Comparison of ENCODE assay signal across 24 cellular contexts in genomic region chr10:97517096-97517750, GRCh38. TPM values are rescaled to one million over a fixed set of nuclear protein-coding genes. Genes with fewer than 3 reads are reported as not detected.
DNase-seq lines count a peak whose midpoint lies in the region; ATAC-seq, FAIRE-seq and TF ChIP-seq lines count a peak whose summit lies in the region.
"Had no signal": no experiment of that assay in that cellular context is flagged by ENCODE, and none has a peak within 500 bp of the region (broad histone marks: within the 10 kb centered on the region; RNA-seq: fewer than 3 reads in every experiment).

No MANE protein-coding gene starts in this region.

- intact Hi-C loops in Panc1 (cut with micrococcal nuclease; ENCODE audit: unreplicated experiment) = no loop called here
- intact Hi-C loops in endothelial cell of umbilical vein (cut with micrococcal nuclease) = no loop called here

- no peak for FAIRE-seq in endothelial cell of umbilical vein (lab: Jason Lieb, UNC)
- FAIRE-seq: GM12892 had no signal

- H2AK5ac ChIP-seq in H9 (ENCODE audit: insufficient read length, low read length) (no peak overlapping the region), trophoblast cell (ENCODE audit: low read length) (peak overlapping the region; percentile 2)

- no peak overlapping the region for H2BK20ac ChIP-seq in H9 (ENCODE audit: low read depth, low read length, poor library complexity, severe bottlenecking)

- no peaks in the 10 kb centered on the region; a peak in 1 of 7 replicates for H3K36me3 Mint-ChIP-seq in H9 (ENCODE audit: insufficient read depth in 1 of 3, low read depth in 3 of 3)
- H3K36me3 Mint-ChIP-seq: activated naive CD8-positive, alpha-beta T cell treated with anti-CD3 and anti-CD28 coated beads, Interleukin-2, amount 10 ng/mL, durations not matched to agents 7 days and 5 days; CD8-positive, alpha-beta memory T cell; natural killer cell treated with Interleukin-12 subunit alpha and Interleukin-12 subunit beta and Interleukin-15 and Interleukin-18, amount 100 ng/mL, for 72 hours had no signal

- H3K14ac ChIP-seq in H9 (ENCODE audit: insufficient read depth, low read length) = no peak overlapping the region; the same call in 1 of the 2 replicates
- H3K14ac ChIP-seq in trophoblast cell (ENCODE audit: low read length) = no peak overlapping the region

- H3K56ac ChIP-seq in H9 (ENCODE audit: insufficient read length, low read depth, low read length) = no peak overlapping the region

- no peaks in the 10 kb centered on the region for H3K9me3 Mint-ChIP-seq in H9
- H3K9me3 Mint-ChIP-seq: activated CD4-positive, alpha-beta T cell treated with anti-CD3 and anti-CD28 coated beads, Interleukin-2, amount 10 ng/mL, durations not matched to agents 24 days and 14 days; activated naive CD8-positive, alpha-beta T cell treated with anti-CD3 and anti-CD28 coated beads, Interleukin-2, amount 10 ng/mL, durations not matched to agents 7 days and 5 days; activated T-helper 2 cell treated with anti-CD3 and anti-CD28 coated beads, Interferon-gamma antibody, Interleukin-2, Interleukin-4, amounts not matched to agents 10 μg/mL and 5 μg/mL and 100 μg/mL, durations not matched to agents 14 hours and 24 hours and 36 hours; CD8-positive, alpha-beta memory T cell; natural killer cell treated with Interleukin-12 subunit alpha and Interleukin-12 subunit beta and Interleukin-15 and Interleukin-18, amount 100 ng/mL, for 72 hours had no signal

- H3K23ac ChIP-seq in H9 (ENCODE audit: insufficient read length, low read depth, low read length) (no peak overlapping the region), trophoblast cell (ENCODE audit: low read length) (no peak overlapping the region)

- no peak overlapping the region for H3K4me3 Mint-ChIP-seq in H9
- H3K4me3 Mint-ChIP-seq: activated CD4-positive, alpha-beta T cell treated with anti-CD3 and anti-CD28 coated beads, Interleukin-2, amount 10 ng/mL, durations not matched to agents 24 days and 14 days; activated naive CD8-positive, alpha-beta T cell treated with anti-CD3 and anti-CD28 coated beads, Interleukin-2, amount 10 ng/mL, durations not matched to agents 7 days and 5 days; natural killer cell treated with Interleukin-12 subunit alpha and Interleukin-12 subunit beta and Interleukin-15 and Interleukin-18, amount 100 ng/mL, for 72 hours had no signal

- POLR2A ChIA-PET in Panc1 (lab: Charles Lee) (no interaction called here), endothelial cell of umbilical vein (lab: Charles Lee) (no interaction called here)

- H2BK120ac ChIP-seq in H9 (ENCODE audit: low read depth, low read length, poor library complexity, severe bottlenecking) (no peak overlapping the region), trophoblast cell (ENCODE audit: insufficient read depth, low read length, poor library complexity) (no peak overlapping the region)

- H2AFZ ChIP-seq in H9 (ENCODE audit: low read length) (no peak overlapping the region), endothelial cell of umbilical vein (ENCODE audit: low read depth, low read length) (no peak overlapping the region), trophoblast cell (ENCODE audit: insufficient read depth, low read length, poor library complexity) (no peak overlapping the region)

- H3T11ph ChIP-seq in H9 (ENCODE audit: low read length) = no peak overlapping the region

- no peaks in the 10 kb centered on the region for H4K20me1 ChIP-seq in H9 (ENCODE audit: control insufficient read depth, insufficient read depth, insufficient read length)
- no peaks in the 10 kb centered on the region for H4K20me1 ChIP-seq in endothelial cell of umbilical vein (replicated peaks; ENCODE audit: control insufficient read depth, extremely low read depth, insufficient read depth, low read length)

- H2BK15ac ChIP-seq in H9 (ENCODE audit: low read depth, low read length) = no peak overlapping the region

- no peaks in the 10 kb centered on the region for H3K9me3 ChIP-seq in H9 (ENCODE audit: control insufficient read depth, low read depth, low read length)
- no peaks in the 10 kb centered on the region for H3K9me3 ChIP-seq in Panc1 (ENCODE audit: control insufficient read depth, insufficient read depth, low read depth, low read length)
- H3K9me3 ChIP-seq in endothelial cell of umbilical vein (replicated peaks; ENCODE audit: control insufficient read depth, insufficient read depth, low read length) = no peaks in the 10 kb centered on the region
- H3K9me3 ChIP-seq in trophoblast cell (ENCODE audit: insufficient read depth, low read depth, low read length) = no peaks in the 10 kb centered on the region
- H3K9me3 ChIP-seq: body of pancreas, tibial nerve had no signal

- TF ChIP-seq POLR2A in endothelial cell of umbilical vein (IDR thresholded peaks at IDR 0.05; ENCODE audit: low read depth, low read length) = no peak

- in situ Hi-C loops in Panc1 (cut with HindIII; ENCODE audit: low pct_unique_long_range_greater_than_20kb, low sequenced_read_pairs) = no loop called here

- H4K91ac ChIP-seq in H9 (ENCODE audit: insufficient read length, low read depth, low read length) (no peak overlapping the region), trophoblast cell (ENCODE audit: low read depth, low read length) (no peak overlapping the region)

- no peak for DNase-seq in H9
- DNase-seq in Panc1 (ENCODE audit: low read depth, low spot score) = no peak
- DNase-seq in endothelial cell of umbilical vein (ENCODE audit: low read depth, low spot score) = no peak
- DNase-seq in trophoblast cell = no peak
- DNase-seq in NCI-H128 (lab: John Stamatoyannopoulos, UW; ENCODE audit: unreplicated experiment) = no peak
- no peak for DNase-seq in activated CD4-positive, CD25-positive, alpha-beta regulatory T cell (lab: John Stamatoyannopoulos, UW)
- DNase-seq in NCI-H526 (lab: John Stamatoyannopoulos, UW) = no peak
- DNase-seq: activated CD4-positive, alpha-beta T cell treated with anti-CD3 and anti-CD28 coated beads, Interleukin-2, amount 10 ng/mL, durations not matched to agents 24 days and 14 days; activated naive CD8-positive, alpha-beta T cell treated with anti-CD3 and anti-CD28 coated beads, Interleukin-2, amount 10 ng/mL, durations not matched to agents 7 days and 5 days; body of pancreas; CD8-positive, alpha-beta memory T cell; cortex of kidney; kidney glomerular epithelial cell; NCI-H2029; NCI-H345; stimulated activated CD4-positive, alpha-beta T cell treated with anti-CD3 and anti-CD28 coated beads, Interleukin-1b, Interleukin-23, amount 100 ng/mL, for 48 hours; stimulated activated naive CD4-positive, alpha-beta T cell treated with Interleukin-2 at 50 U/mL for 16 hours had no signal

- no peak overlapping the region for H3K27ac ChIP-seq in H9 (ENCODE audit: insufficient read length, low read depth, low read length)
- peak overlapping the region; percentile 69; the same call in 1 of the 2 replicates for H3K27ac ChIP-seq in Panc1 (ENCODE audit: low read length)
- peak overlapping the region; percentile 56 for H3K27ac ChIP-seq in endothelial cell of umbilical vein (ENCODE audit: insufficient read depth, low read depth, low read length)
- no peak overlapping the region for H3K27ac ChIP-seq in trophoblast cell (ENCODE audit: low read depth, low read length)
- H3K27ac ChIP-seq: body of pancreas, epithelial cell of prostate, KMS-11 had no signal

- H4K8ac ChIP-seq in H9 (replicated peaks; ENCODE audit: insufficient read length, low read depth, low read length) = no peak overlapping the region
- no peak overlapping the region for H4K8ac ChIP-seq in trophoblast cell (ENCODE audit: low read depth, low read length)

- dilution Hi-C loops in endothelial cell of umbilical vein (cut with MboI; ENCODE audit: extremely low pct_ligation_motif_present, low sequenced_read_pairs) = no loop called here

- no peak for TF ChIP-seq CTCF in H9 (conservative IDR thresholded peaks at IDR 0.05)
- TF ChIP-seq CTCF in Panc1 (IDR thresholded peaks at IDR 0.05) = no peak
- TF ChIP-seq CTCF in endothelial cell of umbilical vein (IDR thresholded peaks at IDR 0.05; ENCODE audit: extremely low read depth in 1 of 2, insufficient read depth in 1 of 2, low read depth in 1 of 2, low read length in 2 of 2) = no peak

- H2BK5ac ChIP-seq in H9 (ENCODE audit: insufficient read length, low read length) (no peak overlapping the region), trophoblast cell (ENCODE audit: low read depth, low read length, poor library complexity) (no peak overlapping the region)

- H3K36me3 ChIP-seq in Panc1 (ENCODE audit: control insufficient read depth, insufficient read depth, low read length) = no peaks in the 10 kb centered on the region
- no peaks in the 10 kb centered on the region for H3K36me3 ChIP-seq in endothelial cell of umbilical vein (ENCODE audit: control insufficient read depth in 2 of 2, extremely low read depth in 1 of 2, insufficient read depth in 2 of 2, low read length in 2 of 2)
- no peaks in the 10 kb centered on the region for H3K36me3 ChIP-seq in trophoblast cell (ENCODE audit: control insufficient read depth in 1 of 2, insufficient read depth in 2 of 2, low read length in 2 of 2)
- H3K36me3 ChIP-seq: tibial nerve had no signal

- H3K9me1 ChIP-seq in endothelial cell of umbilical vein (replicated peaks; ENCODE audit: control insufficient read depth, extremely low read depth, insufficient read depth, low read length) = no peaks in the 10 kb centered on the region

- no peak overlapping the region for H2BK12ac ChIP-seq in H9 (ENCODE audit: insufficient read length, low read depth, low read length)
- H2BK12ac ChIP-seq in trophoblast cell (ENCODE audit: low read length) = no peak overlapping the region

- H3K4ac ChIP-seq in H9 (ENCODE audit: low read depth, low read length) (no peak overlapping the region), trophoblast cell (ENCODE audit: low read depth, low read length) (no peak overlapping the region)

- H3K27ac Mint-ChIP-seq in H9 = peak overlapping the region; percentile 46 to 96 (median 52); a peak in 3 of 7 replicates
- H3K27ac Mint-ChIP-seq: activated CD4-positive, alpha-beta T cell treated with anti-CD3 and anti-CD28 coated beads, Interleukin-2, amount 10 ng/mL, durations not matched to agents 24 days and 14 days; activated naive CD8-positive, alpha-beta T cell treated with anti-CD3 and anti-CD28 coated beads, Interleukin-2, amount 10 ng/mL, durations not matched to agents 7 days and 5 days; activated T-helper 2 cell treated with anti-CD3 and anti-CD28 coated beads, Interferon-gamma antibody, Interleukin-2, Interleukin-4, amounts not matched to agents 10 μg/mL and 5 μg/mL and 100 μg/mL, durations not matched to agents 14 hours and 24 hours and 36 hours; natural killer cell treated with Interleukin-12 subunit alpha and Interleukin-12 subunit beta and Interleukin-15 and Interleukin-18, amount 100 ng/mL, for 72 hours had no signal

- no peak overlapping the region for H3K18ac ChIP-seq in H9 (ENCODE audit: insufficient read length, low read depth, low read length)
- no peak overlapping the region for H3K18ac ChIP-seq in trophoblast cell (ENCODE audit: low read length)

- H3K4me1 ChIP-seq in H9 (ENCODE audit: insufficient read depth, low read length) (peaks cover 8% of the 10 kb centered on the region; the same call in 1 of the 2 replicates), Panc1 (ENCODE audit: control insufficient read depth, insufficient read depth, low read length) (peaks cover 24% of the 10 kb centered on the region), endothelial cell of umbilical vein (ENCODE audit: control insufficient read depth, extremely low read depth, insufficient read depth, low read length) (peaks cover 28% of the 10 kb centered on the region), trophoblast cell (ENCODE audit: control insufficient read depth in 1 of 2, insufficient read depth in 2 of 2, low read length in 2 of 2) (peaks cover 8 to 11% of the 10 kb centered on the region in 2 experiments)

- no peaks in the 10 kb centered on the region for H3K27me3 Mint-ChIP-seq in H9 (ENCODE audit: low read depth)

- CTCF ChIA-PET in Panc1 (lab: Charles Lee) (no interaction called here), endothelial cell of umbilical vein (lab: Charles Lee) (interaction anchor here (1.2 to 2.9 kb wide), 5 partner anchors 9 to 55 kb away, joined by 3 to 28 read pairs (median 4); partner anchors contain the start of gene ANKRD2)

- H3K4me3 ChIP-seq in Panc1 (ENCODE audit: low read depth in 2 of 2, low read length in 2 of 2) = no peak overlapping the region
- H3K4me3 ChIP-seq in endothelial cell of umbilical vein (replicated peaks in 1 of 3; ENCODE audit: insufficient read depth in 1 of 3, low read depth in 1 of 3, low read length in 3 of 3) = no peak overlapping the region
- no peak overlapping the region for H3K4me3 ChIP-seq in trophoblast cell (ENCODE audit: low read depth, low read length)
- H3K4me3 ChIP-seq: body of pancreas, tibial nerve had no signal

- no peaks in the 10 kb centered on the region for H3K27me3 ChIP-seq in H9 (ENCODE audit: insufficient read depth, low read length)
- H3K27me3 ChIP-seq in Panc1 (ENCODE audit: control insufficient read depth, insufficient read depth, low read length) = no peaks in the 10 kb centered on the region
- no peaks in the 10 kb centered on the region for H3K27me3 ChIP-seq in endothelial cell of umbilical vein (ENCODE audit: control insufficient read depth in 2 of 2, insufficient read depth in 2 of 2, low read length in 2 of 2)
- H3K27me3 ChIP-seq in trophoblast cell (ENCODE audit: insufficient read depth, low read length) = no peaks in the 10 kb centered on the region
- H3K27me3 ChIP-seq: body of pancreas, tibial nerve had no signal

- H3K79me2 ChIP-seq in H9 (ENCODE audit: insufficient read depth, low read length) = no peaks in the 10 kb centered on the region
- peaks cover 9% of the 10 kb centered on the region for H3K79me2 ChIP-seq in endothelial cell of umbilical vein (ENCODE audit: control insufficient read depth, insufficient read depth, low read length)
- peaks cover 1% of the 10 kb centered on the region for H3K79me2 ChIP-seq in trophoblast cell (ENCODE audit: control insufficient read depth, insufficient read depth, low read length, poor library complexity)

- peak; percentile 5; the same call in 1 of the 2 replicates for ATAC-seq in Panc1
- no peak for ATAC-seq in HG03378 (IDR thresholded peaks at IDR 0.05; ENCODE audit: unreplicated experiment)
- ATAC-seq: body of pancreas; natural killer cell treated with Interleukin-12 subunit alpha and Interleukin-12 subunit beta and Interleukin-15 and Interleukin-18, amount 100 ng/mL, for 72 hours had no signal

- peaks cover 51 to 52% of the 10 kb centered on the region in 2 experiments for H3K4me1 Mint-ChIP-seq in H9
- H3K4me1 Mint-ChIP-seq: activated CD4-positive, alpha-beta T cell treated with anti-CD3 and anti-CD28 coated beads, Interleukin-2, amount 10 ng/mL, durations not matched to agents 24 days and 14 days had no signal

- WGBS in H9 (ENCODE audit: extremely low coverage, insufficient read length, low lambda C conversion rate) = no CpG with 5 or more reads among the region's 15 CpGs
- no CpG with 5 or more reads among the region's 15 CpGs for WGBS in trophoblast cell (ENCODE audit: extremely low coverage, insufficient coverage, insufficient read length)

- H3K9ac ChIP-seq in H9 (ENCODE audit: extremely low read depth, insufficient read length, low read length) = no peak overlapping the region
- no peak overlapping the region for H3K9ac ChIP-seq in endothelial cell of umbilical vein (replicated peaks; ENCODE audit: extremely low read depth, insufficient read depth, low read length)
- no peak overlapping the region for H3K9ac ChIP-seq in trophoblast cell (ENCODE audit: low read length)
- H3K9ac ChIP-seq: KMS-11 had no signal

- no peak overlapping the region for H4K5ac ChIP-seq in H9 (ENCODE audit: insufficient read length, low read depth, low read length)

- BruUV-seq in Panc1 (replicated peaks; lab: Mats Ljungman, UMichigan) (no TSS peak), endothelial cell of umbilical vein (replicated peaks; lab: Mats Ljungman, UMichigan) (no TSS peak)

- H3K79me1 ChIP-seq in H9 (ENCODE audit: insufficient read depth, low read depth, low read length, poor library complexity, severe bottlenecking) = no peaks in the 10 kb centered on the region
- no peaks in the 10 kb centered on the region for H3K79me1 ChIP-seq in trophoblast cell (ENCODE audit: low read length)

- no peaks in the 10 kb centered on the region for H3K23me2 ChIP-seq in H9 (ENCODE audit: insufficient read length, low read depth, low read length, poor library complexity, severe bottlenecking)

- H4K12ac ChIP-seq in trophoblast cell (ENCODE audit: low read depth, low read length) = no peak overlapping the region

- H3K4me2 ChIP-seq in H9 (ENCODE audit: insufficient read depth, insufficient read length, low read length) = no peak overlapping the region
- peak overlapping the region; percentile 26 for H3K4me2 ChIP-seq in endothelial cell of umbilical vein (ENCODE audit: insufficient read depth, low read length)
- no peak overlapping the region for H3K4me2 ChIP-seq in trophoblast cell (ENCODE audit: low read length)
- H3K4me2 ChIP-seq: KMS-11 had no signal

RNA-seq across cellular contexts. Expression of gene UBTD1, which starts 18.5 kb away (rescaled TPM):
- 18.1 and 19.0 TPM in 2 replicates for total RNA-seq in H9 (2021)
- total RNA-seq in Panc1 (2021; ENCODE audit: unreplicated experiment) = 55.6 TPM
- polyA plus RNA-seq in Panc1 (2012; ENCODE audit: insufficient read length) = 63.0 TPM
- 42.6 and 44.1 TPM in 2 replicates for total RNA-seq in endothelial cell of umbilical vein
- 63.7 and 89.3 TPM in 2 replicates for polyA plus RNA-seq in endothelial cell of umbilical vein
- polyA plus RNA-seq in endothelial cell of umbilical vein (2011; cell fraction: cytosol; rRNA removed) = 49.2 and 66.4 TPM in 2 replicates
- 18.1 and 22.7 TPM in 2 replicates for polyA plus RNA-seq in endothelial cell of umbilical vein (2011; cell fraction: nucleus; rRNA removed)
- 24.5 and 41.0 TPM in 2 replicates for polyA plus RNA-seq in endothelial cell of umbilical vein (2012)
- 14.8 and 20.9 TPM in 2 replicates for polyA minus RNA-seq in endothelial cell of umbilical vein
- 3.6 TPM for polyA minus RNA-seq in endothelial cell of umbilical vein (2011; cell fraction: cytosol; rRNA and poly(A)+ RNA removed)
- 5.1 and 10.4 TPM in 2 replicates for polyA minus RNA-seq in endothelial cell of umbilical vein (2011; cell fraction: nucleus; rRNA and poly(A)+ RNA removed)
- 12.9 and 13.5 TPM in 2 replicates for polyA plus RNA-seq in trophoblast cell (2013)

RNA-seq across cellular contexts. Expression of gene MMS19, which starts 19.0 kb away (rescaled TPM):
- total RNA-seq in H9 (2021) (102 and 104 TPM in 2 replicates), Panc1 (2021; ENCODE audit: unreplicated experiment) (83.3 TPM), endothelial cell of umbilical vein (80.9 and 95.2 TPM in 2 replicates)
- polyA plus RNA-seq in Panc1 (2012; ENCODE audit: insufficient read length) = 81.5 TPM
- 123 and 135 TPM in 2 replicates for polyA plus RNA-seq in endothelial cell of umbilical vein
- polyA plus RNA-seq in endothelial cell of umbilical vein (2011; cell fraction: cytosol; rRNA removed) = 77.1 and 82.2 TPM in 2 replicates
- polyA plus RNA-seq in endothelial cell of umbilical vein (2011; cell fraction: nucleus; rRNA removed) = 284 and 338 TPM in 2 replicates
- polyA plus RNA-seq in endothelial cell of umbilical vein (2012) = 68.3 and 74.8 TPM in 2 replicates
- polyA minus RNA-seq in endothelial cell of umbilical vein = 155 and 161 TPM in 2 replicates
- polyA minus RNA-seq in endothelial cell of umbilical vein (2011; cell fraction: cytosol; rRNA and poly(A)+ RNA removed) = 55.2 TPM
- 90.5 and 121 TPM in 2 replicates for polyA minus RNA-seq in endothelial cell of umbilical vein (2011; cell fraction: nucleus; rRNA and poly(A)+ RNA removed)
- polyA plus RNA-seq in trophoblast cell (2013) = 91.9 and 93.6 TPM in 2 replicates

RNA-seq across cellular contexts. Expression of gene ANKRD2, which starts 55.4 kb away (rescaled TPM):
- total RNA-seq in H9 (2021) (not detected in 2 replicates), Panc1 (2021; ENCODE audit: unreplicated experiment) (0.98 TPM), endothelial cell of umbilical vein (1.6 and 2.3 TPM in 2 replicates)
- 0.56 TPM for polyA plus RNA-seq in Panc1 (2012; ENCODE audit: insufficient read length)
- polyA plus RNA-seq in endothelial cell of umbilical vein = 1.7 and 1.8 TPM in 2 replicates
- polyA plus RNA-seq in endothelial cell of umbilical vein (2011; cell fraction: cytosol; rRNA removed) = 1.7 and 1.9 TPM in 2 replicates
- 0.91 and 1.1 TPM in 2 replicates for polyA plus RNA-seq in endothelial cell of umbilical vein (2011; cell fraction: nucleus; rRNA removed)
- 2.4 and 3.5 TPM in 2 replicates for polyA plus RNA-seq in endothelial cell of umbilical vein (2012)
- 0.59 and 1.1 TPM in 2 replicates for polyA minus RNA-seq in endothelial cell of umbilical vein
- polyA minus RNA-seq in endothelial cell of umbilical vein (2011; cell fraction: cytosol; rRNA and poly(A)+ RNA removed) = not detected
- 0.63 TPM in 1 of 2 replicates, not detected in the other for polyA minus RNA-seq in endothelial cell of umbilical vein (2011; cell fraction: nucleus; rRNA and poly(A)+ RNA removed)
- polyA plus RNA-seq in trophoblast cell (2013) = 0.25 and 0.39 TPM in 2 replicates
- total RNA-seq: activated CD4-positive, alpha-beta T cell treated with anti-CD3 and anti-CD28 coated beads, Interleukin-2, amount 10 ng/mL, durations not matched to agents 24 days and 14 days; body of pancreas; CD8-positive, alpha-beta memory T cell; natural killer cell treated with Interleukin-12 subunit alpha and Interleukin-12 subunit beta and Interleukin-15 and Interleukin-18, amount 100 ng/mL, for 72 hours had no signal
- polyA plus RNA-seq: CD8-positive, alpha-beta memory T cell had no signal

Comparison
In these comparisons a context has a peak if more than half of its experiments do, and no peak if none do; other contexts are left out.
1. H3K27ac ChIP-seq: peak in Panc1 (single experiment) and endothelial cell of umbilical vein (single experiment); none in H9 (single experiment) and trophoblast cell (single experiment).